ENCODE assay signal across 7 cellular contexts in genomic region chr20:36573798-36574277, GRCh38. TPM values are rescaled to one million over a fixed set of nuclear protein-coding genes. Genes with fewer than 3 reads are reported as not detected.
A peak's percentile ranks its signal among the peaks of the same experiment; 100 is the strongest.
DNase-seq lines count a peak whose midpoint lies in the region; ATAC-seq and TF ChIP-seq lines count a peak whose summit lies in the region.

No MANE protein-coding gene starts in this region.

- H3K4me1 ChIP-seq in psoas muscle, result peaks cover 9% of the 10 kb centered on the region

- peak; percentile 6 to 20 for ATAC-seq in left cardiac atrium
- peak in 3 of 4 donors; percentile 19 to 31 (median 22) for ATAC-seq in psoas muscle

- no peaks in the 10 kb centered on the region for H3K36me3 ChIP-seq in psoas muscle (ENCODE audit: insufficient read depth in 1 of 2, low read depth in 1 of 2)

- H3K27ac ChIP-seq in psoas muscle, result peak overlapping the region; percentile 76

- H3K9me3 ChIP-seq in psoas muscle, result no peaks in the 10 kb centered on the region

- no peak for TF ChIP-seq CTCF in psoas muscle (IDR thresholded peaks at IDR 0.05)

- DNase-seq in GM19238 (ENCODE audit: insufficient read length, low spot score), result peak; percentile 50
- DNase-seq in NCI-H524 (lab: John Stamatoyannopoulos, UW), result peak; percentile 46 to 63
- DNase-seq in activated naive CD4-positive, alpha-beta T cell treated with anti-CD3 and anti-CD28 coated beads, Interleukin-2, amount 50 U/mL, for 16 hours, result peak; percentile 40
- peak; percentile 41 for DNase-seq in left cardiac atrium
- peak; percentile 46 to 65 for DNase-seq in psoas muscle
- DNase-seq in NCI-H128 (lab: John Stamatoyannopoulos, UW; ENCODE audit: unreplicated experiment), result no peak
- no peak for DNase-seq in middle frontal gyrus (ENCODE audit: extremely low spot score, low spot score)

- WGBS in psoas muscle, 3 donors, result 0 to 1% (median 1%) methylated on average over 27 to 42 of the region's 42 CpGs

- peaks cover 0 to 39% (median 4%) of the 10 kb centered on the region in 3 donors for H3K27me3 ChIP-seq in psoas muscle (ENCODE audit: insufficient read depth in 3 of 3, low read length in 2 of 3)

- peak overlapping the region; percentile 82 for H3K4me3 ChIP-seq in psoas muscle

- intact Hi-C loops in left cardiac atrium (cut with DNase I) (no loop called here), psoas muscle (cut with DNase I) (no loop called here)

RNA-seq across cellular contexts. Expression of gene TGIF2, which starts 0.4 kb away (rescaled TPM):
- total RNA-seq in left cardiac atrium (1 to 10 TPM; 6.4 to 8.8 TPM), psoas muscle (1 to 10 TPM; 1.7 to 2.8 (median 2.6) TPM)
- polyA plus RNA-seq in psoas muscle, result 1 to 10 TPM; 1.1 to 1.7 (median 1.2) TPM

RNA-seq across cellular contexts. Expression of gene RAB5IF, which starts 31.7 kb away (rescaled TPM):
- total RNA-seq in left cardiac atrium (10 to 100 TPM; 61.6 to 64.2 TPM), psoas muscle (100 to 1,000 TPM in 3 of 4 donors, 10 to 100 TPM in 1; 77.3 to 368 (median 215) TPM)
- polyA plus RNA-seq in psoas muscle, result 100 to 1,000 TPM; 144 to 585 (median 337) TPM

RNA-seq across cellular contexts. Expression of gene MYL9, which starts 32.5 kb away (rescaled TPM):
- 1,000 to 10,000 TPM; 1,946 to 2,055 TPM for total RNA-seq in left cardiac atrium
- 10 to 100 TPM; 42.5 to 86.6 (median 44.5) TPM for total RNA-seq in psoas muscle
- polyA plus RNA-seq in psoas muscle, result 10 to 100 TPM; 23.1 to 33.7 (median 27.2) TPM

Comparison
In these comparisons a context has a peak if more than half of its experiments do, and no peak if none do; other contexts are left out.
1. DNase-seq: peak in GM19238 (single experiment), NCI-H524 (2 of 2), activated naive CD4-positive, alpha-beta T cell treated with anti-CD3 and anti-CD28 coated beads, Interleukin-2, amount 50 U/mL, for 16 hours (single experiment), left cardiac atrium (single experiment) and psoas muscle (2 of 2); none in NCI-H128 (single experiment) and middle frontal gyrus (single experiment).
2. RNA of gene MYL9, which starts 32.5 kb away (total RNA-seq): 1,946 to 2,055 TPM in left cardiac atrium; 42.5 to 86.6 TPM in psoas muscle; every median in the first group is over 10 times any median in the second.